In the genomic region with DNA sequence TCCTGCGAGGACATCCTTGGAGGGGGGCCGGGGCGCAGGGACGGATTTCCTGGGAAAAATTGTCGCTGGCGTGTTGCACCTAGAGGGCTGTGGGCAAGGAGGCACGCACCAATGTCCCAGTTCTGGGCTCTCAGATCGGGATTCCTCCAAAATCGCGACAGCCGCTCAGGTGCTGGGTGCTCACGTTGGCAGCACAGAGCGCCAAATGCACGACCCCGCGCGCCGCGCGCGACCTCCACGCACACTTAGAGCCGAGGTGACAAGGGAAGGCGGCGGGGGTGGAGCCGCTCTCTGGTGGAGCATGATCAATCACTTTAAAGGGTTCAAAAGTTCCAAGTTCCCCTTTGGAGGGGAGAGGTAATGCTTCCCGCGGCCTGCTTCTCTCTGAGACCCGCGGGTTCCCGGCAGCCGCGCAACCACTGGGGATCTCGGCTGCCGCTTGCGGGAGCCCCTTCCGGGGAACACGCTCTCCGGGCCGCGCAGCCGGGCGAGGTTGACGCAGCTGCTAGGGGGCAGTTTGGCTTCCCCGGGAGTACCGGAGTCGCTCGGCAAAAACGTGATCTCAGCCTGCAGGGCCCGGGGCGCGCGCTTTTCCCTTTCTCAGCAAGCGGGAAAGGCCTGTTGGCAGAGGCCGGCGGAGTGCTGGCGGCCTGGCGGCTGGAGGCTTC, we compare ENCODE assay signal across 9 cellular contexts. TPM values are rescaled to one million over a fixed set of nuclear protein-coding genes. Genes with fewer than 3 reads are reported as not detected.
DNase-seq lines count a peak whose midpoint lies in the region; ATAC-seq and TF ChIP-seq lines count a peak whose summit lies in the region.
"Had no signal": no experiment of that assay in that cellular context is flagged by ENCODE, and none has a peak within 500 bp of the region (broad histone marks: within the 10 kb centered on the region; RNA-seq: fewer than 3 reads in every experiment).

No MANE protein-coding gene starts in this region.

- TF ChIP-seq POLR2A in Peyer's patch (IDR thresholded peaks at IDR 0.05) (no peak), heart left ventricle (IDR thresholded peaks at IDR 0.05) (no peak)

- intact Hi-C loops in heart left ventricle (cut with DNase I), result loop anchor here in 9 of 10 donors (5.0 to 10.0 kb wide), 12 partner anchors 32 to 1487 kb away; partner anchors contain the start of genes MLLT10 (in 3 of the 9) and COMMD3 (in 1 of the 9)

- no peaks in the 10 kb centered on the region for H3K9me3 ChIP-seq in ES-I3 (ENCODE audit: control insufficient read depth, insufficient read depth, low read length)
- H3K9me3 ChIP-seq in Peyer's patch, result no peaks in the 10 kb centered on the region
- H3K9me3 ChIP-seq in heart left ventricle, result no peaks in the 10 kb centered on the region
- H3K9me3 ChIP-seq in osteoblast (ENCODE audit: low read depth, low read length), result no peaks in the 10 kb centered on the region

- H3K9ac ChIP-seq in ES-I3 (ENCODE audit: low read depth, low read length), result peak overlapping the region; percentile 73

- H3K4me3 ChIP-seq in Peyer's patch (peak overlapping the region in 3 of 4 donors; percentile 12 to 34 (median 31)), heart left ventricle (peak overlapping the region; percentile 11 to 56 (median 50)), osteoblast (ENCODE audit: insufficient read depth, low read length) (no peak overlapping the region)

- H3K79me2 ChIP-seq in osteoblast (ENCODE audit: insufficient read depth, low read length), result no peaks in the 10 kb centered on the region

- no peaks in the 10 kb centered on the region for H4K20me1 ChIP-seq in osteoblast (ENCODE audit: insufficient read depth, low read length)

- no peak overlapping the region for H2AFZ ChIP-seq in osteoblast (ENCODE audit: low read length)

- H3K27me3 ChIP-seq in Peyer's patch (peaks cover 0 to 9% of the 10 kb centered on the region in 2 donors), heart left ventricle (peaks cover 0 to 46% (median 0%) of the 10 kb centered on the region in 9 donors), osteoblast (ENCODE audit: insufficient read depth, low read length) (peaks cover 20% of the 10 kb centered on the region)

- H3K27ac ChIP-seq in Peyer's patch, result no peak overlapping the region
- peak overlapping the region in 2 of 12 donors; percentile 19 to 30 for H3K27ac ChIP-seq in heart left ventricle
- H3K27ac ChIP-seq in osteoblast (ENCODE audit: low read depth, low read length), result no peak overlapping the region

- 30 to 48% (median 35%) methylated on average over 28 to 58 of the region's 58 CpGs for WGBS in heart left ventricle, 4 donors

- peaks cover 44% of the 10 kb centered on the region for H3K4me1 ChIP-seq in ES-I3 (ENCODE audit: insufficient read depth, low read length)
- H3K4me1 ChIP-seq in Peyer's patch, result peaks cover 0 to 31% (median 11%) of the 10 kb centered on the region in 4 donors
- peaks cover 0 to 25% (median 4%) of the 10 kb centered on the region in 12 donors for H3K4me1 ChIP-seq in heart left ventricle
- peaks cover 7% of the 10 kb centered on the region for H3K4me1 ChIP-seq in osteoblast (ENCODE audit: insufficient read depth, low read length)

- H3K4me2 ChIP-seq in osteoblast (ENCODE audit: insufficient read depth, low read length), result no peak overlapping the region

- ATAC-seq in heart left ventricle (no peak), GM21360 (IDR thresholded peaks at IDR 0.05; ENCODE audit: unreplicated experiment) (no peak)
- ATAC-seq: T-cell had no signal

- DNase-seq in Peyer's patch (no peak), heart left ventricle (peak in 4 of 5 donors; percentile 21 to 73 (median 38)), osteoblast (ENCODE audit: insufficient read length, low spot score, missing footprints) (peak; percentile 88), KG1 (lab: John Stamatoyannopoulos, UW) (no peak), ACHN (no peak), epidermal melanocyte (ENCODE audit: insufficient read length, low spot score) (no peak)

- no peaks in the 10 kb centered on the region for H3K36me3 ChIP-seq in ES-I3 (ENCODE audit: insufficient read depth, low read length)
- no peaks in the 10 kb centered on the region for H3K36me3 ChIP-seq in Peyer's patch
- H3K36me3 ChIP-seq in heart left ventricle, result no peaks in the 10 kb centered on the region
- H3K36me3 ChIP-seq in osteoblast (ENCODE audit: insufficient read depth, low read length), result no peaks in the 10 kb centered on the region

- in situ Hi-C loops in ACHN (cut with HindIII; ENCODE audit: low pct_ligation_motif_present, low pct_unique_long_range_greater_than_20kb, low sequenced_read_pairs), result no loop called here

- TF ChIP-seq CTCF in Peyer's patch (IDR thresholded peaks at IDR 0.05) (no peak), heart left ventricle (IDR thresholded peaks at IDR 0.05) (peak in 1 of 12 donors; percentile 6), osteoblast (IDR thresholded peaks at IDR 0.05; ENCODE audit: extremely low read depth, low read depth, low read length) (no peak)

RNA-seq across cellular contexts. Expression of gene SKIDA1, which starts 25.4 kb away (rescaled TPM):
- under 1 TPM in 1 of 4 donors, not detected in 3; 0.27 TPM for total RNA-seq in Peyer's patch
- 1 to 10 TPM; 2.3 to 5.4 (median 3.6) TPM for total RNA-seq in heart left ventricle
- under 1 TPM; 0.61 to 0.75 TPM for polyA plus RNA-seq in heart left ventricle
- total RNA-seq in osteoblast, result 0.29 and 0.36 TPM in 2 replicates

RNA-seq across cellular contexts. Expression of gene MLLT10, which starts 34.0 kb away (rescaled TPM):
- 10 to 100 TPM; 25.2 to 65.2 (median 40.1) TPM for total RNA-seq in Peyer's patch
- 10 to 100 TPM; 17.1 to 30.7 (median 25.2) TPM for total RNA-seq in heart left ventricle
- polyA plus RNA-seq in heart left ventricle, result 10 to 100 TPM; 16.0 to 30.3 TPM
- total RNA-seq in osteoblast, result 37.6 and 44.8 TPM in 2 replicates

Comparison
In these comparisons a context has a peak if more than half of its experiments do, and no peak if none do; other contexts are left out.
1. DNase-seq: peak in heart left ventricle (4 of 5) and osteoblast (single experiment); none in Peyer's patch (0 of 3), KG1 (single experiment), ACHN (single experiment) and epidermal melanocyte (single experiment).